ENCODE assay signal across 8 cellular contexts in genomic region chr1:153612111-153612754, GRCh38. TPM values are rescaled to one million over a fixed set of nuclear protein-coding genes. Genes with fewer than 3 reads are reported as not detected.
DNase-seq lines count a peak whose midpoint lies in the region; ATAC-seq and FAIRE-seq lines count a peak whose summit lies in the region.

No MANE protein-coding gene starts in this region.

- H3K4me2 ChIP-seq in GM23248 (ENCODE audit: unreplicated experiment) (peak overlapping the region; percentile 93), skeletal muscle satellite cell (ENCODE audit: low read length) (peak overlapping the region; percentile 94)

- 1 to 3% methylated on average over 11 of the region's 11 CpGs for WGBS in GM23248 (ENCODE audit: low coverage in 1 of 2, low lambda C conversion rate in 2 of 2, missing lambda C conversion rate in 2 of 2), 2 experiments

- no peak for ATAC-seq in HG02981 (IDR thresholded peaks at IDR 0.05; ENCODE audit: unreplicated experiment)

- H3K9me3 ChIP-seq in GM23248 (ENCODE audit: low read depth) (no peaks in the 10 kb centered on the region), skeletal muscle satellite cell (replicated peaks; ENCODE audit: low read length) (no peaks in the 10 kb centered on the region)

- peaks cover 38% of the 10 kb centered on the region for H3K4me1 ChIP-seq in GM23248 (ENCODE audit: insufficient read depth)
- H3K4me1 ChIP-seq in skeletal muscle satellite cell (ENCODE audit: control insufficient read depth, insufficient read depth, low read length): peaks cover 48% of the 10 kb centered on the region

- H3K36me3 ChIP-seq in GM23248 (ENCODE audit: low read depth) (peaks cover 3% of the 10 kb centered on the region; the same call in 1 of the 2 replicates), skeletal muscle satellite cell (ENCODE audit: insufficient read depth, low read length) (peaks cover 21% of the 10 kb centered on the region)

- H3F3A ChIP-seq in GM23248 (ENCODE audit: insufficient read depth): peaks cover 30% of the 10 kb centered on the region

- no peaks in the 10 kb centered on the region for H3K27me3 ChIP-seq in GM23248 (replicated peaks; ENCODE audit: insufficient read depth)
- H3K27me3 ChIP-seq in skeletal muscle satellite cell (ENCODE audit: control insufficient read depth, insufficient read depth, low read length): no peaks in the 10 kb centered on the region

- H3K79me2 ChIP-seq in GM23248 (ENCODE audit: insufficient read depth): peaks cover 60% of the 10 kb centered on the region

- H3K27ac ChIP-seq in GM23248 (peak overlapping the region; percentile 76), caudate nucleus (ENCODE audit: low read depth, low read length) (peak overlapping the region; percentile 36)

- DNase-seq in GM23248 (peak; percentile 42), caudate nucleus (lab: John Stamatoyannopoulos, UW) (no peak), kidney tubule cell (ENCODE audit: low spot score) (peak; percentile 18), NOMO-1 (lab: John Stamatoyannopoulos, UW; ENCODE audit: unreplicated experiment in 2 of 2) (no peak), HTR-8/SVneo (ENCODE audit: insufficient read length, low spot score) (no peak), NCI-H774 (lab: John Stamatoyannopoulos, UW) (no peak)

- peak overlapping the region; percentile 73; the same call in 1 of the 2 replicates for H2AFZ ChIP-seq in GM23248

- peak overlapping the region; percentile 96 for H3K4me3 ChIP-seq in GM23248
- H3K4me3 ChIP-seq in skeletal muscle satellite cell (ENCODE audit: low read length): peak overlapping the region; percentile 92

- H3K9me2 ChIP-seq in GM23248 (ENCODE audit: insufficient read depth): no peaks in the 10 kb centered on the region

- in situ Hi-C loops in GM23248 (cut with MboI): no loop called here

- no peak for FAIRE-seq in HTR-8/SVneo (lab: Jason Lieb, UNC)

- peak overlapping the region; percentile 97 for H3K9ac ChIP-seq in GM23248
- H3K9ac ChIP-seq in skeletal muscle satellite cell (ENCODE audit: low read depth, low read length): peak overlapping the region; percentile 89

- no peaks in the 10 kb centered on the region for H4K20me1 ChIP-seq in GM23248 (ENCODE audit: insufficient read depth)

RNA-seq across cellular contexts. Expression of gene S100A16, which starts 0.7 kb away (rescaled TPM):
- 495 and 615 TPM in 2 replicates for total RNA-seq in GM23248 (2014; rRNA removed; shearing (Covaris generic))
- polyA plus RNA-seq in GM23248 (2016; fragmentation: Nextera tagmentation; extraction: Ambion mirVana): 801 and 826 TPM in 2 replicates
- 654 and 681 TPM in 2 replicates for total RNA-seq in skeletal muscle satellite cell (2012; rRNA removed)

RNA-seq across cellular contexts. Expression of gene S100A14, which starts 3.9 kb away (rescaled TPM):
- total RNA-seq in GM23248 (2014; rRNA removed; shearing (Covaris generic)): 2.1 TPM in 1 of 2 replicates, not detected in the other
- polyA plus RNA-seq in GM23248 (2016; fragmentation: Nextera tagmentation; extraction: Ambion mirVana): 0.31 and 0.32 TPM in 2 replicates
- total RNA-seq in skeletal muscle satellite cell (2012; rRNA removed): 0.76 and 0.87 TPM in 2 replicates

RNA-seq across cellular contexts. Expression of gene S100A13, which starts 15.1 kb away (rescaled TPM):
- 127 and 159 TPM in 2 replicates for total RNA-seq in GM23248 (2014; rRNA removed; shearing (Covaris generic))
- 540 and 552 TPM in 2 replicates for polyA plus RNA-seq in GM23248 (2016; fragmentation: Nextera tagmentation; extraction: Ambion mirVana)
- 109 and 142 TPM in 2 replicates for total RNA-seq in skeletal muscle satellite cell (2012; rRNA removed)

RNA-seq across cellular contexts. Expression of gene S100A1, which starts 16.0 kb away (rescaled TPM):
- total RNA-seq in GM23248 (2014; rRNA removed; shearing (Covaris generic)): not detected in 2 replicates
- 0.30 TPM in 1 of 2 replicates, not detected in the other for polyA plus RNA-seq in GM23248 (2016; fragmentation: Nextera tagmentation; extraction: Ambion mirVana)
- total RNA-seq in skeletal muscle satellite cell (2012; rRNA removed): not detected in 2 replicates

RNA-seq across cellular contexts. Expression of gene CHTOP, which starts 21.6 kb away (rescaled TPM):
- total RNA-seq in GM23248 (2014; rRNA removed; shearing (Covaris generic)): 26.9 and 37.8 TPM in 2 replicates
- polyA plus RNA-seq in GM23248 (2016; fragmentation: Nextera tagmentation; extraction: Ambion mirVana): 42.2 and 44.2 TPM in 2 replicates
- 30.7 and 33.4 TPM in 2 replicates for total RNA-seq in skeletal muscle satellite cell (2012; rRNA removed)

Comparison
In these comparisons a context has a peak if more than half of its experiments do, and no peak if none do; other contexts are left out.
1. DNase-seq: peak in GM23248 (single experiment) and kidney tubule cell (single experiment); none in caudate nucleus (0 of 61), NOMO-1 (0 of 2), HTR-8/SVneo (single experiment) and NCI-H774 (single experiment).